Comparison of ENCODE assay signal across 13 cellular contexts in the genomic region with DNA sequence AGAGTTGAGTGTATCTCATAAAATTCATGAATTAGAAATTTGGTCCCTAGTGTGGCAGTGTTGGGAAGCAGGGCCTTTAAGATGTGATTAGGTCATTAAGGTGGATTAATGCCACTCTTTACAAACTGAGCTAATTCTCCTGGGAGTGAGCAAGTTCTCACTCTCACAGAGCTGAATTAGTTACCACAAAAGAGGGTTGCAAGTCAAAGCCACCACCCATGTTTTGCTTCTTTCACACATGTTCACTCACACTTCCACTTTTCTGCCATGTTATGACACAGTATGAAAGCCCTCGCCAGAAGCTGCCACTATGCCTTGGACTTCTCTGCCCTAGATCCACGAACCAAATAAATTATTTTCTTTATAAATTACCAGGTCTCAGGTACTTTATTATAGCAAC.
DNase-seq lines count a peak whose midpoint lies in the region; ATAC-seq and TF ChIP-seq lines count a peak whose summit lies in the region.
"Had no signal": no experiment of that assay in that cellular context is flagged by ENCODE, and none has a peak within 500 bp of the region (broad histone marks: within the 10 kb centered on the region; RNA-seq: fewer than 3 reads in every experiment).

No MANE protein-coding gene starts in this region.

- intact Hi-C loops in activated T-helper 2 cell treated with anti-CD3 and anti-CD28 coated beads, Interferon-gamma antibody, Interleukin-2, Interleukin-4, amounts not matched to agents 10 μg/mL and 5 μg/mL and 100 μg/mL, durations not matched to agents 14 hours and 24 hours and 36 hours (cut with micrococcal nuclease), result no loop called here

- no peak overlapping the region for H3K27ac Mint-ChIP-seq in activated T-helper 2 cell treated with anti-CD3 and anti-CD28 coated beads, Interferon-gamma antibody, Interleukin-2, Interleukin-4, amounts not matched to agents 10 μg/mL and 5 μg/mL and 100 μg/mL, durations not matched to agents 14 hours and 24 hours and 36 hours

- H3K27me3 Mint-ChIP-seq in activated T-helper 2 cell treated with anti-CD3 and anti-CD28 coated beads, Interferon-gamma antibody, Interleukin-2, Interleukin-4, amounts not matched to agents 10 μg/mL and 5 μg/mL and 100 μg/mL, durations not matched to agents 14 hours and 24 hours and 36 hours (ENCODE audit: low read depth), result peaks cover 11% of the 10 kb centered on the region

- H3K4me3 Mint-ChIP-seq in activated T-helper 2 cell treated with anti-CD3 and anti-CD28 coated beads, Interferon-gamma antibody, Interleukin-2, Interleukin-4, amounts not matched to agents 10 μg/mL and 5 μg/mL and 100 μg/mL, durations not matched to agents 14 hours and 24 hours and 36 hours (ENCODE audit: low read depth), result no peak overlapping the region

- peak; percentile 81 for ATAC-seq in GM19328 (IDR thresholded peaks at IDR 0.05; ENCODE audit: unreplicated experiment)
- peak; percentile 89 for ATAC-seq in HG02759 (IDR thresholded peaks at IDR 0.05; ENCODE audit: unreplicated experiment)
- peak; percentile 58 for ATAC-seq in HG03439 (IDR thresholded peaks at IDR 0.05; ENCODE audit: unreplicated experiment)
- ATAC-seq: K562 had no signal

- H3K9me3 Mint-ChIP-seq in activated T-helper 2 cell treated with anti-CD3 and anti-CD28 coated beads, Interferon-gamma antibody, Interleukin-2, Interleukin-4, amounts not matched to agents 10 μg/mL and 5 μg/mL and 100 μg/mL, durations not matched to agents 14 hours and 24 hours and 36 hours, result no peaks in the 10 kb centered on the region

- no peak for TF ChIP-seq CTCF in GM12864 (IDR thresholded peaks at IDR 0.05; ENCODE audit: low read depth, low read length, missing control alignments)

- H3K4me1 Mint-ChIP-seq in activated T-helper 2 cell treated with anti-CD3 and anti-CD28 coated beads, Interferon-gamma antibody, Interleukin-2, Interleukin-4, amounts not matched to agents 10 μg/mL and 5 μg/mL and 100 μg/mL, durations not matched to agents 14 hours and 24 hours and 36 hours (ENCODE audit: low read depth), result no peaks in the 10 kb centered on the region

- H3K36me3 Mint-ChIP-seq in activated T-helper 2 cell treated with anti-CD3 and anti-CD28 coated beads, Interferon-gamma antibody, Interleukin-2, Interleukin-4, amounts not matched to agents 10 μg/mL and 5 μg/mL and 100 μg/mL, durations not matched to agents 14 hours and 24 hours and 36 hours (ENCODE audit: low read depth), result no peaks in the 10 kb centered on the region

- no peak overlapping the region for H3K4me3 ChIP-seq in GM12864 (ENCODE audit: low read depth, low read length)
- H3K4me3 ChIP-seq: K562 had no signal

- DNase-seq in GM12864 (ENCODE audit: low read depth) (peak; percentile 18), NCI-H2081 treated with DMSO at 0.1 percent for 48 hours (lab: John Stamatoyannopoulos, UW) (no peak), DMS53 treated with DMSO at 0.1 percent for 48 hours (lab: John Stamatoyannopoulos, UW; ENCODE audit: unreplicated experiment) (no peak)
- no peak for DNase-seq in stimulated activated CD8-positive, alpha-beta memory T cell treated with anti-CD3 and anti-CD28 coated beads, Interleukin-4, amount 100 ng/mL, for 48 hours
- DNase-seq in activated T-helper 2 cell treated with anti-CD3 and anti-CD28 coated beads, Interferon-gamma antibody, Interleukin-2, Interleukin-4, amounts not matched to agents 10 μg/mL and 5 μg/mL and 100 μg/mL, durations not matched to agents 14 hours and 24 hours and 36 hours (ENCODE audit: low spot score), result no peak
- DNase-seq: ACHN, activated gamma-delta T cell, NCI-H446, SIG-M5 had no signal
